Comparison of ENCODE assay signal across 1 cellular context in the genomic region with DNA sequence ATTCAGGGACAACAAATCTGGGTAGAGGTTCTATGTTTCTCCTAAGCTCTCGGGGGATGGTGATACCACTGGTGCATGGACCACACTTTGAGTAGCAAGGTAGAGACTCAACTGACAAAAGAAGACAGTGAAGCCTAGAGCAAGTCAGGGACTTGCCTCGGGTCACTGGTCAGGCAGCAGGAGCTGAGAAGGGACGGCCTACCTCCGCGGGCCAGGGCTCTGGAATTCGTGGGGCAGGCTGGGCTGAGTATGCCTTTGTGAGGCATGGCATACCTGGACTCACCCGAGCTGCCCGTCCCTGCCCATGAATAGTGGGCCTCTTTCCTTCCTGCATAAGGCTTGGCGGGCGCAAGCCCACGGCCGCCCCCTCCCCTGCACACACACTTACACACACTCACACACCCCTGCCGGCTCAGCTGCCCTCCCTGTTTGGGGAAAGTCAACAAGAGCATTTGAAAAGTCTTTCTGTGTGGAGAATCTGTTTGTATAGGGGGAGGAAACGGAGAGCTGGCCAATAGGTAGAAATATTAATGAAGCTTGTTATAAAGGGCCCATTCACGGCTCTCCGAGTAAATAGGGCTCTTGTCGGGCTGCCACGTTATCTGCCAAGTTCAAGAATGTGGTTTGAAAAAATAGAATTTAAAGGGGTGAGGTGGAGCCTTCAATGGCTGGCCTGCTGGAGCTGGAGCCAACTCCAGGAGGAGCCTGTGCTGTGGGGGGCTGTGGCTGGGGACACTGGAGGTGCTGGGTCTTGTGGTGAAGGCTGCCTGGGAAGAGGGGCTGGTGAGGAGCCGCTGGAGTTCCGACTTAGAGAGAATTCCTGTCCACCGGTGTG.
TF ChIP-seq lines count a peak whose summit lies in the region.

No MANE protein-coding gene starts in this region.

TF ChIP-seq in HepG2, 621 proteins besides CTCF, POLR2A, EP300 and RAD21 (continued from another document and continues in another):
- TF ChIP-seq, protein P1, sequence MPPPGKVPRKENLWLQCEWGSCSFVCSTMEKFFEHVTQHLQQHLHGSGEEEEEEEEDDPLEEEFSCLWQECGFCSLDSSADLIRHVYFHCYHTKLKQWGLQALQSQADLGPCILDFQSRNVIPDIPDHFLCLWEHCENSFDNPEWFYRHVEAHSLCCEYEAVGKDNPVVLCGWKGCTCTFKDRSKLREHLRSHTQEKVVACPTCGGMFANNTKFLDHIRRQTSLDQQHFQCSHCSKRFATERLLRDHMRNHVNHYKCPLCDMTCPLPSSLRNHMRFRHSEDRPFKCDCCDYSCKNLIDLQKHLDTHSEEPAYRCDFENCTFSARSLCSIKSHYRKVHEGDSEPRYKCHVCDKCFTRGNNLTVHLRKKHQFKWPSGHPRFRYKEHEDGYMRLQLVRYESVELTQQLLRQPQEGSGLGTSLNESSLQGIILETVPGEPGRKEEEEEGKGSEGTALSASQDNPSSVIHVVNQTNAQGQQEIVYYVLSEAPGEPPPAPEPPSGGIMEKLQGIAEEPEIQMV (CRISPR knock-in tag; IDR thresholded peaks at IDR 0.05; ENCODE audit: low read depth), result peak; percentile 51; the same call in 1 of the 2 replicates
- TF ChIP-seq KLF6 (CRISPR knock-in tag; IDR thresholded peaks at IDR 0.05) (peak; percentile 52; the same call in 1 of the 2 replicates), ZNF619 (CRISPR knock-in tag; IDR thresholded peaks at IDR 0.05) (0 out of 2 replicates have a peak, but pooled peaks have one; percentile 39), DPF2 (CRISPR knock-in tag; IDR thresholded peaks at IDR 0.05; ENCODE audit: borderline replicate concordance, low read depth) (peak; percentile 96), ZNF747 (CRISPR knock-in tag; IDR thresholded peaks at IDR 0.05; ENCODE audit: borderline replicate concordance) (peak; percentile 74; the same call in 1 of the 2 replicates), HMG20B (CRISPR knock-in tag; conservative IDR thresholded peaks at IDR 0.05) (peak; percentile 93), ZBTB20 (CRISPR knock-in tag; IDR thresholded peaks at IDR 0.05; ENCODE audit: borderline replicate concordance, low read depth) (peak; percentile 87; the same call in 1 of the 2 replicates), ZNF3 (CRISPR knock-in tag; IDR thresholded peaks at IDR 0.05) (0 out of 2 replicates have a peak, but pooled peaks have one; percentile 9), HNRNPLL (IDR thresholded peaks at IDR 0.05; ENCODE audit: low read depth, low read length, poor library complexity, severe bottlenecking) (peak; percentile 87), GABPA (IDR thresholded peaks at IDR 0.05; ENCODE audit: low read depth, low read length) (no peak), GABPA (CRISPR knock-in tag; IDR thresholded peaks at IDR 0.05; ENCODE audit: low read depth) (no peak; the same call in 1 of the 2 replicates), ONECUT2 (CRISPR knock-in tag; IDR thresholded peaks at IDR 0.05) (peak; percentile 63; the same call in 1 of the 2 replicates), NFIB (CRISPR knock-in tag; IDR thresholded peaks at IDR 0.05; ENCODE audit: borderline replicate concordance) (0 out of 2 replicates have a peak, but pooled peaks have one; percentile 59), HOXA3 (CRISPR knock-in tag; IDR thresholded peaks at IDR 0.05) (peak; percentile 81), ETV5 (CRISPR knock-in tag; IDR thresholded peaks at IDR 0.05; ENCODE audit: borderline replicate concordance) (peak; percentile 85), FOXJ3 (CRISPR knock-in tag; IDR thresholded peaks at IDR 0.05; ENCODE audit: borderline replicate concordance) (peak; percentile 71; the same call in 1 of the 2 replicates), JUNB (CRISPR knock-in tag; IDR thresholded peaks at IDR 0.05; ENCODE audit: borderline replicate concordance) (peak; percentile 74; the same call in 1 of the 2 replicates), ZNF570 (CRISPR knock-in tag; IDR thresholded peaks at IDR 0.05; ENCODE audit: borderline replicate concordance) (no peak), ZNF605 (CRISPR knock-in tag; IDR thresholded peaks at IDR 0.05) (peak; percentile 81), TEAD2 (CRISPR knock-in tag; IDR thresholded peaks at IDR 0.05) (no peak), SIN3A (IDR thresholded peaks at IDR 0.05; ENCODE audit: borderline replicate concordance, low read depth, low read length) (no peak), HIVEP1 (CRISPR knock-in tag; IDR thresholded peaks at IDR 0.05) (peak; percentile 94), MYC (CRISPR knock-in tag; IDR thresholded peaks at IDR 0.05; ENCODE audit: borderline replicate concordance) (peak; percentile 56; the same call in 1 of the 2 replicates), TBL1XR1 (IDR thresholded peaks at IDR 0.05; ENCODE audit: borderline replicate concordance, low read length, partially characterized antibody) (peak; percentile 57), ERF (CRISPR knock-in tag; IDR thresholded peaks at IDR 0.05) (peak; percentile 64; the same call in 1 of the 2 replicates), NFYB (CRISPR knock-in tag; IDR thresholded peaks at IDR 0.05) (peak; percentile 49; the same call in 1 of the 2 replicates), SMYD3 (CRISPR knock-in tag; IDR thresholded peaks at IDR 0.05) (no peak)
- TF ChIP-seq, protein P2, sequence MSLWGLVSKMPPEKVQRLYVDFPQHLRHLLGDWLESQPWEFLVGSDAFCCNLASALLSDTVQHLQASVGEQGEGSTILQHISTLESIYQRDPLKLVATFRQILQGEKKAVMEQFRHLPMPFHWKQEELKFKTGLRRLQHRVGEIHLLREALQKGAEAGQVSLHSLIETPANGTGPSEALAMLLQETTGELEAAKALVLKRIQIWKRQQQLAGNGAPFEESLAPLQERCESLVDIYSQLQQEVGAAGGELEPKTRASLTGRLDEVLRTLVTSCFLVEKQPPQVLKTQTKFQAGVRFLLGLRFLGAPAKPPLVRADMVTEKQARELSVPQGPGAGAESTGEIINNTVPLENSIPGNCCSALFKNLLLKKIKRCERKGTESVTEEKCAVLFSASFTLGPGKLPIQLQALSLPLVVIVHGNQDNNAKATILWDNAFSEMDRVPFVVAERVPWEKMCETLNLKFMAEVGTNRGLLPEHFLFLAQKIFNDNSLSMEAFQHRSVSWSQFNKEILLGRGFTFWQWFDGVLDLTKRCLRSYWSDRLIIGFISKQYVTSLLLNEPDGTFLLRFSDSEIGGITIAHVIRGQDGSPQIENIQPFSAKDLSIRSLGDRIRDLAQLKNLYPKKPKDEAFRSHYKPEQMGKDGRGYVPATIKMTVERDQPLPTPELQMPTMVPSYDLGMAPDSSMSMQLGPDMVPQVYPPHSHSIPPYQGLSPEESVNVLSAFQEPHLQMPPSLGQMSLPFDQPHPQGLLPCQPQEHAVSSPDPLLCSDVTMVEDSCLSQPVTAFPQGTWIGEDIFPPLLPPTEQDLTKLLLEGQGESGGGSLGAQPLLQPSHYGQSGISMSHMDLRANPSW (CRISPR knock-in tag; IDR thresholded peaks at IDR 0.05; ENCODE audit: borderline replicate concordance), result peak; percentile 79; the same call in 1 of the 2 replicates
- TF ChIP-seq, protein P3, sequence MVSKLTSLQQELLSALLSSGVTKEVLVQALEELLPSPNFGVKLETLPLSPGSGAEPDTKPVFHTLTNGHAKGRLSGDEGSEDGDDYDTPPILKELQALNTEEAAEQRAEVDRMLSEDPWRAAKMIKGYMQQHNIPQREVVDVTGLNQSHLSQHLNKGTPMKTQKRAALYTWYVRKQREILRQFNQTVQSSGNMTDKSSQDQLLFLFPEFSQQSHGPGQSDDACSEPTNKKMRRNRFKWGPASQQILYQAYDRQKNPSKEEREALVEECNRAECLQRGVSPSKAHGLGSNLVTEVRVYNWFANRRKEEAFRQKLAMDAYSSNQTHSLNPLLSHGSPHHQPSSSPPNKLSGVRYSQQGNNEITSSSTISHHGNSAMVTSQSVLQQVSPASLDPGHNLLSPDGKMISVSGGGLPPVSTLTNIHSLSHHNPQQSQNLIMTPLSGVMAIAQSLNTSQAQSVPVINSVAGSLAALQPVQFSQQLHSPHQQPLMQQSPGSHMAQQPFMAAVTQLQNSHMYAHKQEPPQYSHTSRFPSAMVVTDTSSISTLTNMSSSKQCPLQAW (CRISPR knock-in tag; IDR thresholded peaks at IDR 0.05), result peak; percentile 84
- TF ChIP-seq, protein P4, sequence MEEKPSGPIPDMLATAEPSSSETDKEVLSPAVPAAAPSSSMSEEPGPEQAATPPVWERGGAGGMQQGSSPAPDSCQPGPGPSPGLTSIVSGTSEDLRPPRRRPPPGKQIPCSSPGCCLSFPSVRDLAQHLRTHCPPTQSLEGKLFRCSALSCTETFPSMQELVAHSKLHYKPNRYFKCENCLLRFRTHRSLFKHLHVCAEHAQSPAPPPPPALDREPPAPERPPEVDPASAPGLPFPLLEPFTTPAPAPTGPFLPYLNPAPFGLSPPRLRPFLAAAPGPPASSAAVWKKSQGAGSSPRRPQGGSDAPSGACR (CRISPR knock-in tag; IDR thresholded peaks at IDR 0.05), result peak; percentile 28; the same call in 1 of the 2 replicates
- TF ChIP-seq, protein P5, sequence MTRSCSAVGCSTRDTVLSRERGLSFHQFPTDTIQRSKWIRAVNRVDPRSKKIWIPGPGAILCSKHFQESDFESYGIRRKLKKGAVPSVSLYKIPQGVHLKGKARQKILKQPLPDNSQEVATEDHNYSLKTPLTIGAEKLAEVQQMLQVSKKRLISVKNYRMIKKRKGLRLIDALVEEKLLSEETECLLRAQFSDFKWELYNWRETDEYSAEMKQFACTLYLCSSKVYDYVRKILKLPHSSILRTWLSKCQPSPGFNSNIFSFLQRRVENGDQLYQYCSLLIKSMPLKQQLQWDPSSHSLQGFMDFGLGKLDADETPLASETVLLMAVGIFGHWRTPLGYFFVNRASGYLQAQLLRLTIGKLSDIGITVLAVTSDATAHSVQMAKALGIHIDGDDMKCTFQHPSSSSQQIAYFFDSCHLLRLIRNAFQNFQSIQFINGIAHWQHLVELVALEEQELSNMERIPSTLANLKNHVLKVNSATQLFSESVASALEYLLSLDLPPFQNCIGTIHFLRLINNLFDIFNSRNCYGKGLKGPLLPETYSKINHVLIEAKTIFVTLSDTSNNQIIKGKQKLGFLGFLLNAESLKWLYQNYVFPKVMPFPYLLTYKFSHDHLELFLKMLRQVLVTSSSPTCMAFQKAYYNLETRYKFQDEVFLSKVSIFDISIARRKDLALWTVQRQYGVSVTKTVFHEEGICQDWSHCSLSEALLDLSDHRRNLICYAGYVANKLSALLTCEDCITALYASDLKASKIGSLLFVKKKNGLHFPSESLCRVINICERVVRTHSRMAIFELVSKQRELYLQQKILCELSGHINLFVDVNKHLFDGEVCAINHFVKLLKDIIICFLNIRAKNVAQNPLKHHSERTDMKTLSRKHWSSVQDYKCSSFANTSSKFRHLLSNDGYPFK (CRISPR knock-in tag; IDR thresholded peaks at IDR 0.05; ENCODE audit: borderline replicate concordance), result peak; percentile 66; the same call in 1 of the 2 replicates
- TF ChIP-seq, protein P6, sequence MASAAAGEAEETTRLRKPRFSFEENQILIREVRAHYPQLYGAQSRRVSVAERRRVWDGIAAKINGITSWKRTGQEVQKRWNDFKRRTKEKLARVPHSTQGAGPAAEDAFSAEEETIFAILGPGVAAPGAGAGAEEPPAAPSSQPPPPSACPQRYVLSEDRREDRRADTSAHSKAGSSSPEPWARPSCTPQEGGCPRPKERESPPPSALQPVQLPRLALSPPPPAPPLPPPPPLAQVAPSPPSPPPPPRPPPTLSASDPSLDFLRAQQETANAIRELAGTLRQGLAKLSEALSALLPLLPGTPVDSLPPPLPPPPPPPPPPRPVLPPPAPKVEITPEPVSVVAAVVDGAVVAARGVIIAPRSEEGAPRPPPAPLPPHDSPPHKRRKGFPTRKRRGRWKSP (CRISPR knock-in tag; IDR thresholded peaks at IDR 0.05), result peak; percentile 78; the same call in 1 of the 2 replicates
- TF ChIP-seq, protein P7, sequence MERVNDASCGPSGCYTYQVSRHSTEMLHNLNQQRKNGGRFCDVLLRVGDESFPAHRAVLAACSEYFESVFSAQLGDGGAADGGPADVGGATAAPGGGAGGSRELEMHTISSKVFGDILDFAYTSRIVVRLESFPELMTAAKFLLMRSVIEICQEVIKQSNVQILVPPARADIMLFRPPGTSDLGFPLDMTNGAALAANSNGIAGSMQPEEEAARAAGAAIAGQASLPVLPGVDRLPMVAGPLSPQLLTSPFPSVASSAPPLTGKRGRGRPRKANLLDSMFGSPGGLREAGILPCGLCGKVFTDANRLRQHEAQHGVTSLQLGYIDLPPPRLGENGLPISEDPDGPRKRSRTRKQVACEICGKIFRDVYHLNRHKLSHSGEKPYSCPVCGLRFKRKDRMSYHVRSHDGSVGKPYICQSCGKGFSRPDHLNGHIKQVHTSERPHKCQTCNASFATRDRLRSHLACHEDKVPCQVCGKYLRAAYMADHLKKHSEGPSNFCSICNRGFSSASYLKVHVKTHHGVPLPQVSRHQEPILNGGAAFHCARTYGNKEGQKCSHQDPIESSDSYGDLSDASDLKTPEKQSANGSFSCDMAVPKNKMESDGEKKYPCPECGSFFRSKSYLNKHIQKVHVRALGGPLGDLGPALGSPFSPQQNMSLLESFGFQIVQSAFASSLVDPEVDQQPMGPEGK (CRISPR knock-in tag; IDR thresholded peaks at IDR 0.05), result peak; percentile 100
- TF ChIP-seq, protein P8, sequence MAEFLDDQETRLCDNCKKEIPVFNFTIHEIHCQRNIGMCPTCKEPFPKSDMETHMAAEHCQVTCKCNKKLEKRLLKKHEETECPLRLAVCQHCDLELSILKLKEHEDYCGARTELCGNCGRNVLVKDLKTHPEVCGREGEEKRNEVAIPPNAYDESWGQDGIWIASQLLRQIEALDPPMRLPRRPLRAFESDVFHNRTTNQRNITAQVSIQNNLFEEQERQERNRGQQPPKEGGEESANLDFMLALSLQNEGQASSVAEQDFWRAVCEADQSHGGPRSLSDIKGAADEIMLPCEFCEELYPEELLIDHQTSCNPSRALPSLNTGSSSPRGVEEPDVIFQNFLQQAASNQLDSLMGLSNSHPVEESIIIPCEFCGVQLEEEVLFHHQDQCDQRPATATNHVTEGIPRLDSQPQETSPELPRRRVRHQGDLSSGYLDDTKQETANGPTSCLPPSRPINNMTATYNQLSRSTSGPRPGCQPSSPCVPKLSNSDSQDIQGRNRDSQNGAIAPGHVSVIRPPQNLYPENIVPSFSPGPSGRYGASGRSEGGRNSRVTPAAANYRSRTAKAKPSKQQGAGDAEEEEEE (CRISPR knock-in tag; IDR thresholded peaks at IDR 0.05; ENCODE audit: borderline replicate concordance), result no peak
- TF ChIP-seq, protein P9, sequence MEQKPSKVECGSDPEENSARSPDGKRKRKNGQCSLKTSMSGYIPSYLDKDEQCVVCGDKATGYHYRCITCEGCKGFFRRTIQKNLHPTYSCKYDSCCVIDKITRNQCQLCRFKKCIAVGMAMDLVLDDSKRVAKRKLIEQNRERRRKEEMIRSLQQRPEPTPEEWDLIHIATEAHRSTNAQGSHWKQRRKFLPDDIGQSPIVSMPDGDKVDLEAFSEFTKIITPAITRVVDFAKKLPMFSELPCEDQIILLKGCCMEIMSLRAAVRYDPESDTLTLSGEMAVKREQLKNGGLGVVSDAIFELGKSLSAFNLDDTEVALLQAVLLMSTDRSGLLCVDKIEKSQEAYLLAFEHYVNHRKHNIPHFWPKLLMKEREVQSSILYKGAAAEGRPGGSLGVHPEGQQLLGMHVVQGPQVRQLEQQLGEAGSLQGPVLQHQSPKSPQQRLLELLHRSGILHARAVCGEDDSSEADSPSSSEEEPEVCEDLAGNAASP (CRISPR knock-in tag; IDR thresholded peaks at IDR 0.05; ENCODE audit: borderline replicate concordance), result peak; percentile 85; the same call in 1 of the 2 replicates
- TF ChIP-seq, protein P10, sequence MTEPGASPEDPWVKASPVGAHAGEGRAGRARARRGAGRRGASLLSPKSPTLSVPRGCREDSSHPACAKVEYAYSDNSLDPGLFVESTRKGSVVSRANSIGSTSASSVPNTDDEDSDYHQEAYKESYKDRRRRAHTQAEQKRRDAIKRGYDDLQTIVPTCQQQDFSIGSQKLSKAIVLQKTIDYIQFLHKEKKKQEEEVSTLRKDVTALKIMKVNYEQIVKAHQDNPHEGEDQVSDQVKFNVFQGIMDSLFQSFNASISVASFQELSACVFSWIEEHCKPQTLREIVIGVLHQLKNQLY (CRISPR knock-in tag; IDR thresholded peaks at IDR 0.05), result peak; percentile 82; the same call in 1 of the 2 replicates
